Comparison of ENCODE assay signal across 8 cellular contexts in the genomic region with DNA sequence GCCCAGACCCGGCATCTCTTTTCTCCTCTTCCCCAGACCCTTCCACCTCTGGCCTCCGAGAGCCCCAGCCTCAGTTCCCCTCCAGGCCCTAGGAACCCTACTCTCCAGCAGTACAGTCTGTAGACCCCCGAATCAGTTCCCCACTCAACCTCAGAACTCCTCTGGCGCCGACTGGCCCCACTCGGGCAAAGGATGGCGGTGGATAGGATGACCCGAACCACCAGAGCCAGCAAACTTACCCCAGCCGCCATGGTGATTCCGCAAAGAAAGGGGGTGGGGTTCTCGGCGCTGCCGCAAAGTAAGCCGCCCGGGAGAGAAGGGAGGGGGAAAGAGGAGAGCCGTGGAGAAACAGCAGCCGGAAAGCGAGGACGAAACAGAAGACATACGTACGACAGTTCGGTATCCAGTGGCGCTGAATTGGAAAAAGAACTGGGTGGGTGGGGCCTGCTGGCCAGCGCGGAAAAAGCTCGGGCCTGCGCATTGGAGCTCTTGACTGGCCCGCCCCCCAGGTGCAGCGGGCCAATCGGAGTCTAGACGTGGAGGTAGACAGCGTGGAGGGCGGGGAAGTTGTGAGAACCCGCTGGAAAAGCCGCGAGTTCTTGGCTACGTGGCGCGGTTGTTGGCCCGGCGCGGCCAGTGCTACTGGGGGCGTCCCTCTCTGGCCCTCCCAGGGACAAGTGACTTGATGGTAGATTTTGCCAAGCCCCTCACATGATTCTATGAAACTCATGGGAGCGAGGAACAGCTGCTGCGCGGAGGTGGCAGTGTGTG. TPM values are rescaled to one million over a fixed set of nuclear protein-coding genes. Genes with fewer than 3 reads are reported as not detected.
DNase-seq lines count a peak whose midpoint lies in the region; ATAC-seq and TF ChIP-seq lines count a peak whose summit lies in the region.

Gene EEF1G, minus strand, starts transcription at position 300 of the 771 bp plus-strand sequence. Its CDS starts 49 bp downstream, at position 251.

- intact Hi-C loops in activated CD4-positive, alpha-beta T cell treated with anti-CD3 and anti-CD28 coated beads for 36 hours (cut with DNase I, micrococcal nuclease), result loop anchor here (1.0 to 5.0 kb wide), 12 partner anchors 17 to 451 kb away; partner anchors contain the start of genes TUT1 (in 2 of the 2), C11orf98 (in 1 of the 2), CSKMT (in 1 of the 2) and EML3 (in 1 of the 2)

- no peaks in the 10 kb centered on the region for H3K27me3 Mint-ChIP-seq in activated CD4-positive, alpha-beta T cell treated with anti-CD3 and anti-CD28 coated beads for 36 hours

- peak within 1 kb of the TSS; percentile 97 for H3K27ac Mint-ChIP-seq in activated CD4-positive, alpha-beta T cell treated with anti-CD3 and anti-CD28 coated beads for 36 hours

- TF ChIP-seq CTCF in choroid plexus epithelial cell (conservative IDR thresholded peaks at IDR 0.05; ENCODE audit: low read depth, low read length), result no peak

- peak within 1 kb of the TSS; percentile 93 for H3K4me3 Mint-ChIP-seq in activated CD4-positive, alpha-beta T cell treated with anti-CD3 and anti-CD28 coated beads for 36 hours

- no peaks in the 10 kb centered on the region for H3K9me3 Mint-ChIP-seq in activated CD4-positive, alpha-beta T cell treated with anti-CD3 and anti-CD28 coated beads for 36 hours (ENCODE audit: low read depth)

- H3K4me3 ChIP-seq in choroid plexus epithelial cell (ENCODE audit: low read depth, low read length), result peak within 1 kb of the TSS; percentile 98

- POLR2A ChIA-PET in activated CD4-positive, alpha-beta T cell treated with anti-CD3 and anti-CD28 coated beads for 36 hours (lab: Charles Lee), result interaction anchor here (0.6 to 2.5 kb wide), 27 partner anchors 9 to 308 kb away, joined by 3 to 59 read pairs (median 4); partner anchors contain the start of genes C11orf98, CSKMT, GANAB and HNRNPUL2

- CTCF ChIA-PET in activated CD4-positive, alpha-beta T cell treated with anti-CD3 and anti-CD28 coated beads for 36 hours (lab: Charles Lee), result interaction anchor here (0.6 to 4.7 kb wide), 17 partner anchors 8 to 307 kb away, joined by 3 to 24 read pairs (median 4); partner anchors contain the start of genes C11orf98, CSKMT, SLC3A2 and TUT1

- peaks cover 65% of the 10 kb centered on the region for H3K36me3 Mint-ChIP-seq in activated CD4-positive, alpha-beta T cell treated with anti-CD3 and anti-CD28 coated beads for 36 hours (ENCODE audit: low read depth)

- H3K4me1 Mint-ChIP-seq in activated CD4-positive, alpha-beta T cell treated with anti-CD3 and anti-CD28 coated beads for 36 hours, result peaks cover 43% of the 10 kb centered on the region

- DNase-seq in Ammon's horn (ENCODE audit: low spot score), result peak; percentile 99
- peak; percentile 97 for DNase-seq in GM19238 (ENCODE audit: insufficient read length, low spot score)
- DNase-seq in NCI-H524 (lab: John Stamatoyannopoulos, UW), result peak; percentile 97 to 99
- DNase-seq in activated CD4-positive, alpha-beta T cell treated with anti-CD3 and anti-CD28 coated beads for 36 hours, result peak; percentile 99
- peak; percentile 100 for DNase-seq in choroid plexus epithelial cell (ENCODE audit: low read depth)
- DNase-seq in kidney tubule cell (ENCODE audit: low spot score), result peak; percentile 100
- DNase-seq in stimulated activated CD4-positive, alpha-beta T cell treated with anti-CD3 and anti-CD28 coated beads, Interleukin-1b, Interleukin-23, amount 100 ng/mL, for 24 hours (ENCODE audit: low read depth in 4 of 4, low spot score in 1 of 4), result peak; percentile 90 to 97 (median 94)

- peak; percentile 85 for ATAC-seq in HG03442 (IDR thresholded peaks at IDR 0.05; ENCODE audit: unreplicated experiment)
- peak; percentile 97 for ATAC-seq in activated CD4-positive, alpha-beta T cell treated with anti-CD3 and anti-CD28 coated beads for 36 hours

RNA-seq across cellular contexts. Expression of gene EEF1G, which starts in this region (rescaled TPM):
- 1,000 to 10,000 TPM; 1,986 to 2,351 TPM for total RNA-seq in activated CD4-positive, alpha-beta T cell treated with anti-CD3 and anti-CD28 coated beads for 36 hours

Comparison
In these comparisons a context has a peak if more than half of its experiments do, and no peak if none do; other contexts are left out.
1. Peak in every context shown above with its lines: DNase-seq, ATAC-seq and H3K4me3 ChIP-seq.